Comparison of ENCODE assay signal across 19 cellular contexts in the genomic region with DNA sequence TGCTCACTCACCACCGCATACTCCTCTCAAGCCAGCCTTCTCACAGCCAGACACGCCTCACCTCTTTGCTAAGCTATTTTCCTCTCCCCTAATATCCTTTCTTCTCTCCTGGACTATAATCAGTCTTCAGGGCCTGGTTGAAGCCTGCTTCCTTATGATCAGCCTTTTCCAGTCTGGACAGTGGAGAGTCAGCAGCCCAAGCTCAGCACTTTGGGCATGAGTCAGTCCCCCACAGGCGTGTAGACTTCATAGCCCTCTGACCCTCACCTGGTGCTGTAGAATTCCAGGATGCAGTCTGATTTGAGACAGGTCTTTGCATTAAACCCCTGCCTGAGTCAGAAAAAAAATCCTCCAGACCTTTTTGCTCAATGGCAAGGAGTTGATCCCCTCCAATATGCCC. TPM values are rescaled to one million over a fixed set of nuclear protein-coding genes. Genes with fewer than 3 reads are reported as not detected.
"Had no signal": no experiment of that assay in that cellular context is flagged by ENCODE, and none has a peak within 500 bp of the region (broad histone marks: within the 10 kb centered on the region; RNA-seq: fewer than 3 reads in every experiment).

No MANE protein-coding gene starts in this region.

- H3K27ac ChIP-seq: adrenal gland, heart left ventricle, ovary, sigmoid colon, stomach, testis had no signal

- H3K36me3 ChIP-seq: adrenal gland, heart left ventricle, ovary, sigmoid colon, stomach had no signal

- H3K4me3 ChIP-seq: adrenal gland, heart left ventricle, ovary, sigmoid colon, stomach, testis had no signal

- DNase-seq: activated CD4-positive, alpha-beta memory T cell treated with anti-CD3 and anti-CD28 coated beads for 36 hours; activated CD4-positive, alpha-beta T cell treated with anti-CD3 and anti-CD28 coated beads for 1 hour; activated CD8-positive, alpha-beta memory T cell treated with anti-CD3 and anti-CD28 coated beads, Interleukin-2, amount 10 ng/mL, durations not matched to agents 7 days and 5 days; activated T-cell treated with anti-CD3 and anti-CD28 coated beads, Interleukin-2, amount 50 U/mL, for 1 hour; adrenal gland; central memory CD4-positive, alpha-beta T cell; cortex of kidney; effector memory CD4-positive, alpha-beta T cell; heart left ventricle; immature natural killer cell; left cardiac atrium; ovary; sigmoid colon; stimulated activated CD4-positive, alpha-beta T cell treated with anti-CD3 and anti-CD28 coated beads, Interleukin-1b, Interleukin-23, amount 100 ng/mL, for 48 hours; stomach; T1000; testis had no signal

- ATAC-seq: activated CD8-positive, alpha-beta memory T cell treated with anti-CD3 and anti-CD28 coated beads, Interleukin-2, amount 10 ng/mL, durations not matched to agents 7 days and 5 days; heart left ventricle; left cardiac atrium had no signal

- H3K9me3 ChIP-seq: adrenal gland, heart left ventricle, ovary, sigmoid colon, stomach, testis had no signal

- H3K27me3 ChIP-seq: ovary, testis had no signal

RNA-seq across cellular contexts. Expression of a gene that starts 2.5 kb away (rescaled TPM):
- total RNA-seq: fibroblast of lung, lung microvascular endothelial cell had no signal
- polyA plus RNA-seq: fibroblast of lung had no signal

RNA-seq across cellular contexts. Expression of a gene that starts 16.8 kb away (rescaled TPM):
- total RNA-seq: activated CD4-positive, alpha-beta memory T cell treated with anti-CD3 and anti-CD28 coated beads for 36 hours; fibroblast of lung; lung microvascular endothelial cell; sigmoid colon had no signal
- polyA plus RNA-seq: fibroblast of lung, immature natural killer cell had no signal

RNA-seq across cellular contexts. Expression of a gene that starts 49.3 kb away (rescaled TPM):
- total RNA-seq: activated CD8-positive, alpha-beta memory T cell treated with anti-CD3 and anti-CD28 coated beads, Interleukin-2, amount 10 ng/mL, durations not matched to agents 7 days and 5 days; fibroblast of lung; lung microvascular endothelial cell had no signal
- polyA plus RNA-seq: immature natural killer cell had no signal
